Comparison of ENCODE assay signal across 8 cellular contexts in genomic region chr9:137302176-137303030, GRCh38. TPM values are rescaled to one million over a fixed set of nuclear protein-coding genes. Genes with fewer than 3 reads are reported as not detected.
DNase-seq lines count a peak whose midpoint lies in the region; ATAC-seq and TF ChIP-seq lines count a peak whose summit lies in the region.

NRARP (minus strand) TSS chr9:137302271; CDS start chr9:137301928, 343 bp downstream.

- TF ChIP-seq CTCF in RWPE2 (IDR thresholded peaks at IDR 0.05; ENCODE audit: poor library complexity, severe bottlenecking) (peak; percentile 82), foreskin keratinocyte (conservative IDR thresholded peaks at IDR 0.05) (peak; percentile 72)

- peak; percentile 60 for ATAC-seq in GM21528 (IDR thresholded peaks at IDR 0.05; ENCODE audit: low FRiP score, unreplicated experiment)
- peak; percentile 56 for ATAC-seq in RWPE2 (ENCODE audit: low read depth)
- ATAC-seq in foreskin keratinocyte: peak; percentile 62

- H3K4me1 ChIP-seq in RWPE2 (ENCODE audit: insufficient read depth, poor library complexity, severe bottlenecking): peaks cover 14% of the 10 kb centered on the region
- H3K4me1 ChIP-seq in foreskin keratinocyte: peaks cover 3% of the 10 kb centered on the region
- peaks cover 72% of the 10 kb centered on the region for H3K4me1 ChIP-seq in neuron (ENCODE audit: insufficient read depth, low read length)
- peaks cover 39% of the 10 kb centered on the region for H3K4me1 ChIP-seq in stomach smooth muscle (ENCODE audit: control insufficient read depth, insufficient read depth, low read length)

- H3K27ac ChIP-seq in RWPE2 (ENCODE audit: poor library complexity, severe bottlenecking): peak within 1 kb of the TSS; percentile 32
- peak within 1 kb of the TSS; percentile 95 for H3K27ac ChIP-seq in foreskin keratinocyte
- no peak within 1 kb of the TSS for H3K27ac ChIP-seq in stomach smooth muscle (ENCODE audit: low read length)

- peak within 1 kb of the TSS; percentile 40 for H3K4me3 ChIP-seq in Jurkat, Clone E6-1 (ENCODE audit: low read length)
- peak within 1 kb of the TSS; percentile 44 for H3K4me3 ChIP-seq in RWPE2 (ENCODE audit: severe bottlenecking)
- peak within 1 kb of the TSS; percentile 84 for H3K4me3 ChIP-seq in neuron (ENCODE audit: low read length)
- peak within 1 kb of the TSS; percentile 33 to 63 for H3K4me3 ChIP-seq in stomach smooth muscle (ENCODE audit: low read length in 2 of 2)

- H3K27me3 ChIP-seq in RWPE2 (ENCODE audit: insufficient read depth, poor library complexity, severe bottlenecking) (peaks cover 4% of the 10 kb centered on the region), foreskin keratinocyte (peaks cover 52% of the 10 kb centered on the region), neuron (ENCODE audit: insufficient read depth, low read length) (no peaks in the 10 kb centered on the region), stomach smooth muscle (ENCODE audit: control insufficient read depth in 1 of 2, insufficient read depth in 2 of 2, low read length in 2 of 2) (peaks cover 51 to 72% of the 10 kb centered on the region in 2 donors)

- H2AFZ ChIP-seq in neuron (ENCODE audit: low read depth, low read length): no peak within 1 kb of the TSS

- H3K9me3 ChIP-seq in RWPE2 (ENCODE audit: severe bottlenecking): no peaks in the 10 kb centered on the region
- H3K9me3 ChIP-seq in neuron (ENCODE audit: low read length): no peaks in the 10 kb centered on the region
- H3K9me3 ChIP-seq in stomach smooth muscle (ENCODE audit: control insufficient read depth in 2 of 2, low read length in 2 of 2): no peaks in the 10 kb centered on the region

- peak; percentile 73 for DNase-seq in DMS53 treated with DMSO at 0.1 percent for 48 hours (lab: John Stamatoyannopoulos, UW; ENCODE audit: unreplicated experiment)
- peak; percentile 56 for DNase-seq in Jurkat, Clone E6-1 (ENCODE audit: low read depth, low spot score)
- peak; percentile 91 for DNase-seq in RWPE2 (ENCODE audit: low spot score)
- peak; percentile 90 for DNase-seq in activated T-helper 9 cell treated with anti-CD3 and anti-CD28 coated beads, Interleukin-2, amount 50 U/mL, for 16 hours (ENCODE audit: low read depth)
- DNase-seq in foreskin keratinocyte: peak in 1 of 2 donors; percentile 53

- H3K9ac ChIP-seq in stomach smooth muscle (ENCODE audit: low read length in 2 of 2): no peak within 1 kb of the TSS

- no peaks in the 10 kb centered on the region for H3K36me3 ChIP-seq in RWPE2 (ENCODE audit: low read depth)
- H3K36me3 ChIP-seq in neuron (ENCODE audit: insufficient read depth, low read length): peaks cover 9% of the 10 kb centered on the region
- H3K36me3 ChIP-seq in stomach smooth muscle (ENCODE audit: control insufficient read depth in 2 of 2, insufficient read depth in 2 of 2, low read length in 2 of 2): no peaks in the 10 kb centered on the region

RNA-seq across cellular contexts. Expression of gene NRARP, which starts in this region (rescaled TPM):
- 1.1 TPM for polyA plus RNA-seq in Jurkat, Clone E6-1 (2012; ENCODE audit: insufficient read depth, insufficient read length)
- 0.81 and 1.1 TPM in 2 replicates for total RNA-seq in foreskin keratinocyte
- polyA plus RNA-seq in foreskin keratinocyte: 0.76 and 0.96 TPM in 2 replicates
